In the genomic region with DNA sequence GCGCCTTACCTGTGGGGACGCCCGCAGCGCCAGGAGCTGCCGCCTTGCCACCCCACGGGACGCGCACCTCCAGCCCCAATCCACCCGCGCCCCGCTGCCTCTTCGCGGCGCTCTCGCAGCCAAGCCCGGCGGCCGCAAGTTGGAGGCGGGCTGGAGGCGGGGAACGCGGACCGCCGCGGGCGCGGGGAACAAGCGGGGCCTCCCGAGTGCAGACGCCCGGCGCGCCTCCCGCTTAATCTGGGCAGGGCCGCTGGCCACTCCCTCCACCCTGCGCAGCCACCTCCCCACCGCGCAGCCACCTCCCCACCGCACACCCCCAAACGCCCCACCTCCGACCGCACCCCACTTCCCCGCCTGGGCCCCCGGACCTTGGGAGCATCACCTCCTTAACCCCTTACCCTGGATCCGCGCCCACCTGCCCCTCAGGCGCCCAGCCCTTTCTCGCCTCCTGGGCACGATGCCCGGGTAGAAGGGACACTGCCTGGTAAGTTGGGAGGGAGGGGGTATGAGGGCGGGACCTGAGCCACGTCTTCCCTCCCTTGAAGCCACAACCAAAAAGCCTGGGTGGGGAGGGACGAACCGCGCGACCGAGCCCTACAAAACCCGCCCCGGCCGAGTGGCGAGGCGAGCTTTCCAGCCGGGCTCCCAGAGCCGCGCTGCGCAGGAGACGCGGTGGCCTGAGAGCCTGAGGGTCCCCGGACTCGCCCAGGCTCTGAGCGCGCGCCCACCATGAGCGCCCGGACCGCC, we compare ENCODE assay signal across 9 cellular contexts. TPM values are rescaled to one million over a fixed set of nuclear protein-coding genes. Genes with fewer than 3 reads are reported as not detected.
DNase-seq lines count a peak whose midpoint lies in the region; ATAC-seq and TF ChIP-seq lines count a peak whose summit lies in the region.
"Had no signal": no experiment of that assay in that cellular context is flagged by ENCODE, and none has a peak within 500 bp of the region (broad histone marks: within the 10 kb centered on the region; RNA-seq: fewer than 3 reads in every experiment).

COL4A3 (plus strand) TSS at position 627 of the 747 bp plus-strand sequence; CDS start at position 730, 103 bp downstream.
COL4A4 (minus strand) TSS at position 208 of the 747 bp plus-strand sequence. CDS start 16,722 bp downstream, outside the sequence.

- H3K9me3 ChIP-seq in NT2/D1 (ENCODE audit: insufficient read depth, low read length) (no peaks in the 10 kb centered on the region), mucosa of descending colon (no peaks in the 10 kb centered on the region)
- no peaks in the 10 kb centered on the region for H3K9me3 ChIP-seq in effector memory CD4-positive, alpha-beta T cell (ENCODE audit: control insufficient read depth, low read length)
- H3K9me3 ChIP-seq: SJSA1 had no signal

- peaks cover 6% of the 10 kb centered on the region for H3K27me3 ChIP-seq in BJ (ENCODE audit: control insufficient read depth, insufficient read depth, low read length)
- H3K27me3 ChIP-seq in NT2/D1 (ENCODE audit: insufficient read depth, insufficient read length) = peaks cover 84% of the 10 kb centered on the region
- peaks cover 17% of the 10 kb centered on the region for H3K27me3 ChIP-seq in effector memory CD4-positive, alpha-beta T cell (replicated peaks; ENCODE audit: control insufficient read depth, insufficient read depth, low read length, poor library complexity, severe bottlenecking)

- DNase-seq in BJ (ENCODE audit: low read depth) = no peak
- DNase-seq in NT2/D1 (ENCODE audit: low read depth, low spot score) = no peak
- DNase-seq in effector memory CD4-positive, alpha-beta T cell = no peak
- peak; percentile 46 to 74 (median 59) for DNase-seq in mucosa of descending colon
- DNase-seq in superior temporal gyrus (ENCODE audit: extremely low spot score) = no peak
- no peak for DNase-seq in medulla oblongata (ENCODE audit: extremely low spot score)

- ATAC-seq in GM18517 (IDR thresholded peaks at IDR 0.05; ENCODE audit: unreplicated experiment) (peak; percentile 41), HG02884 (IDR thresholded peaks at IDR 0.05; ENCODE audit: unreplicated experiment) (peak; percentile 49), mucosa of descending colon (peak; percentile 88)

- peak within 1 kb of the TSS; percentile 48 for H3K4me3 ChIP-seq in BJ (ENCODE audit: low read depth, low read length)
- H3K4me3 ChIP-seq in NT2/D1 (ENCODE audit: insufficient read length, low read depth) = peak within 1 kb of the TSS; percentile 63
- H3K4me3 ChIP-seq in effector memory CD4-positive, alpha-beta T cell (ENCODE audit: insufficient read depth, low read depth, low read length, poor library complexity, severe bottlenecking) = peak within 1 kb of the TSS; percentile 41
- H3K4me3 ChIP-seq in mucosa of descending colon = no peak within 1 kb of the TSS
- H3K4me3 ChIP-seq: SJSA1 had no signal

- POLR2A ChIA-PET in BJ (lab: Charles Lee) = no interaction called here

- H3K36me3 ChIP-seq in BJ (ENCODE audit: control insufficient read depth, insufficient read depth, low read length) (no peaks in the 10 kb centered on the region), NT2/D1 (ENCODE audit: insufficient read depth, insufficient read length, low read length) (no peaks in the 10 kb centered on the region), mucosa of descending colon (ENCODE audit: low read depth) (no peaks in the 10 kb centered on the region)
- no peaks in the 10 kb centered on the region for H3K36me3 ChIP-seq in effector memory CD4-positive, alpha-beta T cell (ENCODE audit: control insufficient read depth, insufficient read depth, low read length)
- H3K36me3 ChIP-seq: SJSA1 had no signal

- CTCF ChIA-PET in BJ (lab: Yijun Ruan, JAX) = no interaction called here

- no peak for TF ChIP-seq CTCF in BJ (IDR thresholded peaks at IDR 0.05; ENCODE audit: insufficient read depth, low read depth, low read length)
- TF ChIP-seq CTCF in mucosa of descending colon (IDR thresholded peaks at IDR 0.05) = no peak

- intact Hi-C loops in mucosa of descending colon (cut with DNase I, micrococcal nuclease) = no loop called here

- no peak within 1 kb of the TSS for H3K27ac ChIP-seq in effector memory CD4-positive, alpha-beta T cell (ENCODE audit: insufficient read depth, low read length, poor library complexity, severe bottlenecking)
- H3K27ac ChIP-seq: SJSA1 had no signal

- H3K4me1 ChIP-seq in NT2/D1 (ENCODE audit: insufficient read depth, insufficient read length) (peaks cover 4% of the 10 kb centered on the region), mucosa of descending colon (ENCODE audit: low read depth) (peaks cover 15% of the 10 kb centered on the region)
- peaks cover 15% of the 10 kb centered on the region for H3K4me1 ChIP-seq in effector memory CD4-positive, alpha-beta T cell (ENCODE audit: control insufficient read depth, insufficient read depth, low read length, poor library complexity, severe bottlenecking)
- H3K4me1 ChIP-seq: SJSA1 had no signal

- H3K9ac ChIP-seq in NT2/D1 (ENCODE audit: insufficient read length, low read depth) = peak within 1 kb of the TSS; percentile 68

RNA-seq across cellular contexts. Expression of gene COL4A3, which starts in this region (rescaled TPM):
- 0.23 and 0.29 TPM in 2 replicates for polyA plus RNA-seq in BJ (2011; rRNA removed)
- polyA minus RNA-seq in BJ (2011; rRNA and poly(A)+ RNA removed) = 0.05 TPM in 1 of 2 replicates, not detected in the other
- total RNA-seq in mucosa of descending colon = under 1 TPM; 0.16 to 0.36 (median 0.32) TPM
- total RNA-seq: SJSA1 had no signal

RNA-seq across cellular contexts. Expression of gene COL4A4, which starts in this region (rescaled TPM):
- 0.33 and 0.36 TPM in 2 replicates for polyA plus RNA-seq in BJ (2011; rRNA removed)
- polyA minus RNA-seq in BJ (2011; rRNA and poly(A)+ RNA removed) = 0.10 and 0.14 TPM in 2 replicates
- total RNA-seq in mucosa of descending colon = 1 to 10 TPM in 2 of 3 donors, under 1 TPM in 1; 0.44 to 1.2 (median 1.1) TPM
- total RNA-seq: SJSA1 had no signal

Comparison
In these comparisons a context has a peak if more than half of its experiments do, and no peak if none do; other contexts are left out.
1. DNase-seq: peak in mucosa of descending colon (3 of 3); none in BJ (single experiment), NT2/D1 (single experiment), effector memory CD4-positive, alpha-beta T cell (0 of 3), superior temporal gyrus (single experiment) and medulla oblongata (single experiment).
2. Peak in every context shown above with its lines, with median percentiles within 50 percentile points of each other: ATAC-seq.